In the genomic region with DNA sequence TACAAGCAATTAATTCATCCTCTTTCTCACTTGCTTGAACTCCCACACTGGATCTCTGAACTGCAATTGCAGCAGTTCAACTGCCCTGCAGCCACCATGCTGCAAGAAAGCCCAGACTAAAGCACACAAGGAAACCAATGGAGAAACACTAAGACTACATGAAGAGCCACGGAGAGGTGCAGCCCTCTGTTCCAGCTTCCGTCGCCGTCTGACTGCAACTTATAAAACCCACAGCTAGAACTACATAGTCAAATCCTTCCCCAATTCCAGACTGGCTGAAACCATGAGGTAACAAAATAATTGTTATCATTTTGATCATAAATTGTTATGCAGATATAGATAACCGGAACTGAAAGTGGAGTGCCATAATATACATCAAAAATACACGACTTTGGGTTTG, we compare ENCODE assay signal across 20 cellular contexts. TPM values are rescaled to one million over a fixed set of nuclear protein-coding genes. Genes with fewer than 3 reads are reported as not detected.
A peak's percentile ranks its signal among the peaks of the same experiment; 100 is the strongest.
DNase-seq lines count a peak whose midpoint lies in the region; ATAC-seq, FAIRE-seq and TF ChIP-seq lines count a peak whose summit lies in the region.
"Had no signal": no experiment of that assay in that cellular context is flagged by ENCODE, and none has a peak within 500 bp of the region (broad histone marks: within the 10 kb centered on the region; RNA-seq: fewer than 3 reads in every experiment).

No MANE protein-coding gene starts in this region.

- 0 out of 2 replicates have a peak overlapping the region, but pooled peaks have one; percentile 7 for H3K4me3 ChIP-seq in Jurkat, Clone E6-1 (ENCODE audit: low read length)
- no peak overlapping the region for H3K4me3 ChIP-seq in H1 (ENCODE audit: extremely low read depth in 1 of 4, insufficient read depth in 2 of 4, low read depth in 3 of 4, low read length in 4 of 4)

- no peak overlapping the region for H3K27ac ChIP-seq in H1 (ENCODE audit: low read depth, low read length)
- H3K27ac ChIP-seq: RWPE1 had no signal

- H3K27me3 ChIP-seq in H1 (replicated peaks in 1 of 4; ENCODE audit: control insufficient read depth in 3 of 4, extremely low read depth in 1 of 4, insufficient read depth in 3 of 4, low read length in 3 of 4) = no peaks in the 10 kb centered on the region

- H2BK20ac ChIP-seq in H1 (ENCODE audit: low read length) = no peak overlapping the region

- no peak for DNase-seq in activated T-cell treated with anti-CD3 and anti-CD28 coated beads, Interleukin-2, amount 50 U/mL, for 4 hours
- no peak for DNase-seq in activated T-cell treated with anti-CD3 and anti-CD28 coated beads, Interleukin-2, amount 50 U/mL, for 1 hour
- DNase-seq in Jurkat, Clone E6-1 (ENCODE audit: low read depth, low spot score) = no peak
- no peak for DNase-seq in activated CD8-positive, alpha-beta T cell treated with anti-CD3 and anti-CD28 coated beads for 36 hours
- DNase-seq in H1 (ENCODE audit: low read depth in 1 of 2, low spot score in 2 of 2) (no peak), HEK293T (ENCODE audit: extremely low spot score) (no peak), DMS79 treated with DMSO at 0.1 percent for 48 hours (lab: John Stamatoyannopoulos, UW) (no peak), GM19240 (ENCODE audit: insufficient read length, low spot score) (no peak)
- DNase-seq: AML-193; CD4-positive, CD25-positive, alpha-beta regulatory T cell; GF-D8; GOT3; KBM-7; NCI-H1092 treated with DMSO at 0.1 percent for 48 hours; NCI-H1694; NCI-H2107; NCI-H345; NCI-H526 treated with DMSO at 0.1 percent for 48 hours had no signal

- no peak overlapping the region for H3K9ac ChIP-seq in H1 (replicated peaks in 1 of 4; ENCODE audit: extremely low read depth in 1 of 4, low read depth in 3 of 4, low read length in 3 of 4)

- no peaks in the 10 kb centered on the region for H3K36me3 Mint-ChIP-seq in activated T-cell treated with anti-CD3 and anti-CD28 coated beads, Interleukin-2, amount 50 U/mL, for 4 hours (ENCODE audit: insufficient read depth)
- peaks cover 9% of the 10 kb centered on the region for H3K36me3 Mint-ChIP-seq in activated CD8-positive, alpha-beta T cell treated with anti-CD3 and anti-CD28 coated beads for 36 hours (ENCODE audit: low read depth)
- H3K36me3 Mint-ChIP-seq: CD4-positive, CD25-positive, alpha-beta regulatory T cell had no signal

- no peak for TF ChIP-seq EP300 in H1 (IDR thresholded peaks at IDR 0.05; ENCODE audit: borderline replicate concordance in 1 of 2, low read depth in 2 of 2, low read length in 2 of 2)

- peaks cover 11 to 16% of the 10 kb centered on the region in 2 experiments for H3K9me3 ChIP-seq in H1 (ENCODE audit: insufficient read depth in 2 of 2, low read depth in 1 of 2, low read length in 1 of 2)

- no peak overlapping the region for H4K91ac ChIP-seq in H1 (replicated peaks; ENCODE audit: insufficient read length, low read length)

- peaks cover 77% of the 10 kb centered on the region for H3K4me1 Mint-ChIP-seq in activated T-cell treated with anti-CD3 and anti-CD28 coated beads, Interleukin-2, amount 50 U/mL, for 4 hours (ENCODE audit: low read depth)
- H3K4me1 Mint-ChIP-seq in activated CD8-positive, alpha-beta T cell treated with anti-CD3 and anti-CD28 coated beads for 36 hours (ENCODE audit: low read depth) = peaks cover 74% of the 10 kb centered on the region

- POLR2A ChIA-PET in activated CD8-positive, alpha-beta T cell treated with anti-CD3 and anti-CD28 coated beads for 36 hours (lab: Charles Lee) = interaction anchor here (0.9 kb wide), 1 partner anchor 57 kb away, joined by 3 read pairs; no protein-coding TSS in a partner anchor
- POLR2A ChIA-PET in H1 (lab: Charles Lee; ENCODE audit: partially characterized antibody) = no interaction called here
- POLR2A ChIA-PET in HEK293T (lab: Yijun Ruan, JAX) = no interaction called here

- WGBS in H1 (ENCODE audit: extremely low coverage in 1 of 2, insufficient coverage in 1 of 2, insufficient read length in 1 of 2, insufficient replicate concordance in 2 of 2, low coverage in 1 of 2, low lambda C conversion rate in 2 of 2, missing lambda C conversion rate in 1 of 2), 2 experiments = 91% methylated on average over 6 of the region's 6 CpGs; no CpG with 5 or more reads in 1 of the 2 experiments

- no peak overlapping the region for H3K14ac ChIP-seq in H1 (ENCODE audit: insufficient read length)

- H3K23ac ChIP-seq in H1 (ENCODE audit: insufficient read length) = no peak overlapping the region

- no peak overlapping the region for H2BK5ac ChIP-seq in H1 (ENCODE audit: low read depth, low read length)

- no peak overlapping the region for H3K4ac ChIP-seq in H1 (replicated peaks; ENCODE audit: insufficient read length, low read depth, low read length)

- H2AFZ ChIP-seq in H1 (ENCODE audit: low read length) = peak overlapping the region; percentile 40; the same call in 1 of the 2 replicates

- CTCF ChIA-PET in activated CD8-positive, alpha-beta T cell treated with anti-CD3 and anti-CD28 coated beads for 36 hours (lab: Charles Lee) = interaction anchor here (1.1 to 1.5 kb wide), 4 partner anchors 28 to 67 kb away, joined by 3 to 5 read pairs (median 3); no protein-coding TSS in a partner anchor
- CTCF ChIA-PET in H1 (lab: Charles Lee; ENCODE audit: partially characterized antibody) = interaction anchor here (1.2 to 1.4 kb wide), 2 partner anchors 15 to 67 kb away, joined by 3 to 4 read pairs; no protein-coding TSS in a partner anchor
- CTCF ChIA-PET in HEK293T (lab: Yijun Ruan, JAX) = no interaction called here

- H3K79me1 ChIP-seq in H1 (ENCODE audit: low read depth, low read length) = no peaks in the 10 kb centered on the region

- H3K4me2 ChIP-seq in H1 (ENCODE audit: insufficient read depth in 1 of 2, low read depth in 2 of 2, low read length in 2 of 2) = no peak overlapping the region

- no peak overlapping the region for H2BK15ac ChIP-seq in H1 (ENCODE audit: low read length)

- no peaks in the 10 kb centered on the region for H4K20me1 ChIP-seq in H1 (replicated peaks in 1 of 2; ENCODE audit: control insufficient read depth in 1 of 2, insufficient read depth in 2 of 2, low read length in 2 of 2)

- no peaks in the 10 kb centered on the region for H3K4me1 ChIP-seq in H1 (replicated peaks in 1 of 4; ENCODE audit: control insufficient read depth in 3 of 4, insufficient read depth in 4 of 4, low read length in 3 of 4)

- intact Hi-C loops in activated CD8-positive, alpha-beta T cell treated with anti-CD3 and anti-CD28 coated beads for 36 hours (cut with micrococcal nuclease) = no loop called here

- peak overlapping the region; percentile 37 for H3K27ac Mint-ChIP-seq in activated CD8-positive, alpha-beta T cell treated with anti-CD3 and anti-CD28 coated beads for 36 hours
- H3K27ac Mint-ChIP-seq: CD4-positive, CD25-positive, alpha-beta regulatory T cell had no signal

- H2BK12ac ChIP-seq in H1 (ENCODE audit: low read depth, low read length) = no peak overlapping the region

- peaks cover 17% of the 10 kb centered on the region for H3K9me3 Mint-ChIP-seq in activated T-cell treated with anti-CD3 and anti-CD28 coated beads, Interleukin-2, amount 50 U/mL, for 4 hours
- peaks cover 18% of the 10 kb centered on the region for H3K9me3 Mint-ChIP-seq in activated CD8-positive, alpha-beta T cell treated with anti-CD3 and anti-CD28 coated beads for 36 hours

- ATAC-seq in activated T-cell treated with anti-CD3 and anti-CD28 coated beads, Interleukin-2, amount 50 U/mL, for 4 hours = no peak
- no peak for ATAC-seq in activated CD8-positive, alpha-beta T cell treated with anti-CD3 and anti-CD28 coated beads for 36 hours

- FAIRE-seq in H1 (lab: Jason Lieb, UNC) = no peak

- no peak for TF ChIP-seq RAD21 in H1 (IDR thresholded peaks at IDR 0.05 in 1 of 2, conservative IDR thresholded peaks at IDR 0.05 in 1 of 2; ENCODE audit: low read depth in 2 of 2, low read length in 2 of 2)

- H3K18ac ChIP-seq in H1 (ENCODE audit: extremely low read depth, low read length) = no peak overlapping the region

- peak overlapping the region; percentile 49 for H3K4me3 Mint-ChIP-seq in activated T-cell treated with anti-CD3 and anti-CD28 coated beads, Interleukin-2, amount 50 U/mL, for 4 hours
- peak overlapping the region; percentile 33 for H3K4me3 Mint-ChIP-seq in activated CD8-positive, alpha-beta T cell treated with anti-CD3 and anti-CD28 coated beads for 36 hours
- H3K4me3 Mint-ChIP-seq: CD4-positive, CD25-positive, alpha-beta regulatory T cell had no signal

- TF ChIP-seq CTCF in activated CD8-positive, alpha-beta T cell treated with anti-CD3 and anti-CD28 coated beads for 36 hours (IDR thresholded peaks at IDR 0.05) = no peak
- no peak for TF ChIP-seq CTCF in H1 (IDR thresholded peaks at IDR 0.05; ENCODE audit: control extremely low read depth in 1 of 3, insufficient read depth in 1 of 3, low read depth in 1 of 3, low read length in 3 of 3)

- TF ChIP-seq POLR2A in H1 (IDR thresholded peaks at IDR 0.05; ENCODE audit: control extremely low read depth in 1 of 2, low read depth in 2 of 2, low read length in 2 of 2) = no peak

- no peak overlapping the region for H2BK120ac ChIP-seq in H1 (replicated peaks; ENCODE audit: low read depth, low read length)

- no peaks in the 10 kb centered on the region for H3K23me2 ChIP-seq in H1 (ENCODE audit: low read depth, low read length)

- H3K56ac ChIP-seq in H1 (replicated peaks; ENCODE audit: insufficient read length, low read depth, low read length) = no peak overlapping the region

- no peak overlapping the region for H4K5ac ChIP-seq in H1 (ENCODE audit: insufficient read length, low read depth, low read length)

- H4K8ac ChIP-seq in H1 (ENCODE audit: extremely low read depth, insufficient read depth, low read length) = no peak overlapping the region

- no peak overlapping the region for H2AK5ac ChIP-seq in H1 (ENCODE audit: low read depth, low read length)

- H3K27me3 Mint-ChIP-seq in activated T-cell treated with anti-CD3 and anti-CD28 coated beads, Interleukin-2, amount 50 U/mL, for 4 hours (ENCODE audit: low read depth) = no peaks in the 10 kb centered on the region
- H3K27me3 Mint-ChIP-seq in activated CD8-positive, alpha-beta T cell treated with anti-CD3 and anti-CD28 coated beads for 36 hours = no peaks in the 10 kb centered on the region
- H3K27me3 Mint-ChIP-seq: CD4-positive, CD25-positive, alpha-beta regulatory T cell had no signal

- no peaks in the 10 kb centered on the region for H3K36me3 ChIP-seq in H1 (ENCODE audit: control insufficient read depth in 2 of 4, insufficient read depth in 4 of 4, low read length in 3 of 4)

- H3K79me2 ChIP-seq in H1 (ENCODE audit: control insufficient read depth in 1 of 2, insufficient read depth in 2 of 2, low read length in 2 of 2) = no peaks in the 10 kb centered on the region

RNA-seq across cellular contexts. Expression of gene THEMIS, which starts 21.1 kb away (rescaled TPM):
- total RNA-seq in activated T-cell treated with anti-CD3 and anti-CD28 coated beads, Interleukin-2, amount 50 U/mL, for 4 hours = 1 to 10 TPM; 7.4 to 7.8 (median 7.8) TPM
- polyA plus RNA-seq in Jurkat, Clone E6-1 (2012; ENCODE audit: insufficient read depth, insufficient read length) = 23.4 TPM
- 10 to 100 TPM; 79.5 to 80.1 TPM for total RNA-seq in activated CD8-positive, alpha-beta T cell treated with anti-CD3 and anti-CD28 coated beads for 36 hours
- not detected in 2 replicates for total RNA-seq in H1 (2021; fragmentation: NEBNext Ultra II Directional; extraction: Animal tissue kit (Norgen Biotek cat#: 25700))
- polyA plus RNA-seq in H1 (2011; rRNA removed) = not detected in 2 replicates
- polyA plus RNA-seq in H1 (2011; cell fraction: cytosol; rRNA removed) = not detected
- polyA plus RNA-seq in H1 (2011; cell fraction: nucleus; rRNA removed) = not detected
- not detected in 4 replicates for polyA plus RNA-seq in H1 (2012, experiment 1 of 2)
- not detected for polyA plus RNA-seq in H1 (2012, experiment 2 of 2)
- not detected for polyA plus RNA-seq in H1 (2013, experiment 1 of 2)
- not detected for polyA plus RNA-seq in H1 (2013, experiment 2 of 2)
- polyA minus RNA-seq in H1 (2011; rRNA and poly(A)+ RNA removed) = not detected in 2 replicates
- polyA minus RNA-seq in H1 (2011; cell fraction: cytosol; rRNA and poly(A)+ RNA removed) = not detected
- not detected for polyA minus RNA-seq in H1 (2011; cell fraction: nucleus; rRNA and poly(A)+ RNA removed)
- total RNA-seq: MCF 10A had no signal

Comparison
In these comparisons a context has a peak if more than half of its experiments do, and no peak if none do; other contexts are left out.
1. RNA of gene THEMIS, which starts 21.1 kb away (total RNA-seq): 79.5 to 80.1 TPM in activated CD8-positive, alpha-beta T cell treated with anti-CD3 and anti-CD28 coated beads for 36 hours; 7.4 to 7.8 TPM in activated T-cell treated with anti-CD3 and anti-CD28 coated beads, Interleukin-2, amount 50 U/mL, for 4 hours and not detected in H1; every median in the first group is over 4 times any median in the second.